9 cellular contexts compared by ENCODE assay signal in the genomic region with DNA sequence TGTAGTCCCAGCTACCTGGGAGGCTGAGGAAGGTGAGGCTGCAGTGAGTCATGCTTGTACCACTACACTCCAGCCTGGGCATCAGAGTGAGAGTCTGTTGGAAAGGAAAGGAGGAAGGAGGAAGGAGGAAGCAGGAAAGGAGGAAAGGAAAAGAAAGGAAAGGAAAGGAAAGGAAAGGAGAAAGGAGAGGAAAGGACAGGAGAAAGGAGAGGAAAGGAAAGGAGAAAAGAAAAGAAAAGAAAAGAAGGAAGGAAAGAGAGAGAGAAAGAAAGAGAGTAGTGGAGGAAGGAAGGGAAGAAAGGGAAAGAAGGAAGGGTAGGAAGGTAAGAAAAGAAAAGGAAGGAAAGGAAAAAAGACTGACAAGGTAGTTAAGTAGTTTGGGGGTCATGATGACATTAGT.
"Had no signal": no experiment of that assay in that cellular context is flagged by ENCODE, and none has a peak within 500 bp of the region (broad histone marks: within the 10 kb centered on the region; RNA-seq: fewer than 3 reads in every experiment).

No MANE protein-coding gene starts in this region.

- H3K4me3 Mint-ChIP-seq: IgD-negative memory B cell had no signal

- H2AFZ ChIP-seq: GM23248 had no signal

- H3K27me3 Mint-ChIP-seq: IgD-negative memory B cell had no signal

- H3K9me3 Mint-ChIP-seq: IgD-negative memory B cell had no signal

- H3K36me3 ChIP-seq: HAP-1 had no signal

- H3K4me3 ChIP-seq: GM23248, HAP-1 had no signal

- H3K27ac Mint-ChIP-seq: IgD-negative memory B cell had no signal

- H3K27ac ChIP-seq: GM23248, HL-60 had no signal

- H3K4me1 ChIP-seq: HAP-1 had no signal

- H3K9me3 ChIP-seq: HAP-1 had no signal

- DNase-seq: GM23248, GOT3, H7, KG1 had no signal

- H3K9ac ChIP-seq: GM23248 had no signal

- ATAC-seq: HCT116, HepG2 had no signal

- H3K36me3 Mint-ChIP-seq: IgD-negative memory B cell had no signal
